1 cellular context compared by ENCODE assay signal in genomic region chr7:155256761-155257481, GRCh38.
A peak's percentile ranks its signal among the peaks of the same experiment; 100 is the strongest.
TF ChIP-seq lines count a peak whose summit lies in the region.

No MANE protein-coding gene starts in this region.

TF ChIP-seq in SK-N-SH treated with all-trans-retinoic acid at 6 μM for 48 hours, 23 proteins besides CTCF, POLR2A, EP300 and RAD21 (continued from another document):
- TF ChIP-seq CREB5 (CRISPR knock-in tag; IDR thresholded peaks at IDR 0.05; ENCODE audit: low read depth) (no peak), OSR1 (CRISPR knock-in tag; IDR thresholded peaks at IDR 0.05) (no peak), ZC3H10 (CRISPR knock-in tag; IDR thresholded peaks at IDR 0.05) (no peak), SNAI2 (CRISPR knock-in tag; IDR thresholded peaks at IDR 0.05) (no peak), TCF4 (CRISPR knock-in tag; IDR thresholded peaks at IDR 0.05; ENCODE audit: borderline replicate concordance) (peak; percentile 93), RARB (CRISPR knock-in tag; IDR thresholded peaks at IDR 0.05) (no peak), ZFP3 (CRISPR knock-in tag; IDR thresholded peaks at IDR 0.05) (peak; percentile 82; the same call in 1 of the 2 replicates), BACH2 (CRISPR knock-in tag; IDR thresholded peaks at IDR 0.05; ENCODE audit: borderline replicate concordance) (no peak), ZNF565 (CRISPR knock-in tag; conservative IDR thresholded peaks at IDR 0.05; ENCODE audit: low read depth) (no peak), ZNF8 (CRISPR knock-in tag; IDR thresholded peaks at IDR 0.05) (no peak), GLIS3 (CRISPR knock-in tag; IDR thresholded peaks at IDR 0.05) (no peak), CSRNP3 (CRISPR knock-in tag; IDR thresholded peaks at IDR 0.05) (no peak), PATZ1 (CRISPR knock-in tag; IDR thresholded peaks at IDR 0.05; ENCODE audit: borderline replicate concordance) (no peak)
